In genomic region chr16:80993293-80993691, GRCh38 we compare ENCODE assay signal across 9 cellular contexts. TPM values are rescaled to one million over a fixed set of nuclear protein-coding genes. Genes with fewer than 3 reads are reported as not detected.
DNase-seq lines count a peak whose midpoint lies in the region; ATAC-seq, FAIRE-seq and TF ChIP-seq lines count a peak whose summit lies in the region.
"Had no signal": no experiment of that assay in that cellular context is flagged by ENCODE, and none has a peak within 500 bp of the region (broad histone marks: within the 10 kb centered on the region; RNA-seq: fewer than 3 reads in every experiment).

No MANE protein-coding gene starts in this region.

- peak; percentile 98 for FAIRE-seq in H54 (lab: Jason Lieb, UNC)

- no peak overlapping the region for H3K4me3 ChIP-seq in adrenal gland

- H3K4me1 Mint-ChIP-seq in stimulated activated effector memory CD8-positive, alpha-beta T cell treated with anti-CD3 and anti-CD28 coated beads, Interleukin-12 subunit alpha, Interleukin-12 subunit beta, amount 100 ng/mL, for 72 hours, result peaks cover 20% of the 10 kb centered on the region

- no peak for TF ChIP-seq CTCF in adrenal gland (IDR thresholded peaks at IDR 0.05)

- WGBS in adrenal gland, 4 donors, result 35 to 47% (median 41%) methylated on average over 6 of the region's 6 CpGs

- peak overlapping the region in 4 of 5 donors; percentile 6 to 51 (median 22) for H3K27ac ChIP-seq in adrenal gland

- no peak overlapping the region for H3K4me3 Mint-ChIP-seq in stimulated activated effector memory CD8-positive, alpha-beta T cell treated with anti-CD3 and anti-CD28 coated beads, Interleukin-12 subunit alpha, Interleukin-12 subunit beta, amount 100 ng/mL, for 72 hours
- H3K4me3 Mint-ChIP-seq: activated CD4-positive, alpha-beta T cell treated with anti-CD3 and anti-CD28 coated beads for 36 hours had no signal

- H3K27ac Mint-ChIP-seq in stimulated activated effector memory CD8-positive, alpha-beta T cell treated with anti-CD3 and anti-CD28 coated beads, Interleukin-12 subunit alpha, Interleukin-12 subunit beta, amount 100 ng/mL, for 72 hours, result no peak overlapping the region
- H3K27ac Mint-ChIP-seq: activated CD4-positive, alpha-beta T cell treated with anti-CD3 and anti-CD28 coated beads for 36 hours had no signal

- no peaks in the 10 kb centered on the region for H3K27me3 ChIP-seq in adrenal gland

- H3K4me1 ChIP-seq in adrenal gland (replicated peaks in 1 of 2), result peaks cover 0 to 27% of the 10 kb centered on the region in 2 donors

- H3K36me3 Mint-ChIP-seq in stimulated activated effector memory CD8-positive, alpha-beta T cell treated with anti-CD3 and anti-CD28 coated beads, Interleukin-12 subunit alpha, Interleukin-12 subunit beta, amount 100 ng/mL, for 72 hours, result peaks cover 51% of the 10 kb centered on the region

- peak; percentile 73 for ATAC-seq in Right ventricle myocardium superior (ENCODE audit: poor library complexity)
- ATAC-seq in activated CD4-positive, CD25-positive, alpha-beta regulatory T cell treated with anti-CD3 and anti-CD28 coated beads, Interleukin-2, amount 50 U/mL, for 24 hours, result no peak
- no peak for ATAC-seq in stimulated activated effector memory CD8-positive, alpha-beta T cell treated with anti-CD3 and anti-CD28 coated beads, Interleukin-12 subunit alpha, Interleukin-12 subunit beta, amount 100 ng/mL, for 72 hours
- ATAC-seq: activated CD4-positive, alpha-beta T cell treated with anti-CD3 and anti-CD28 coated beads for 36 hours had no signal

- DNase-seq in H54 (ENCODE audit: insufficient read length, low spot score) (no peak), adrenal gland (peak in 6 of 7 donors; percentile 51 to 77 (median 62)), Right ventricle myocardium superior (no peak), renal cortical epithelial cell (ENCODE audit: low read depth) (peak; percentile 81)
- DNase-seq in activated CD4-positive, CD25-positive, alpha-beta regulatory T cell treated with anti-CD3 and anti-CD28 coated beads, Interleukin-2, amount 50 U/mL, for 72 hours, result no peak
- no peak for DNase-seq in stimulated activated naive CD4-positive, alpha-beta T cell treated with Interleukin-2 at 50 U/mL for 16 hours (lab: John Stamatoyannopoulos, UW)
- no peak for DNase-seq in stimulated activated effector memory CD8-positive, alpha-beta T cell treated with anti-CD3 and anti-CD28 coated beads, Interleukin-12 subunit alpha, Interleukin-12 subunit beta, amount 100 ng/mL, for 72 hours (ENCODE audit: low spot score in 2 of 2)
- DNase-seq: activated CD4-positive, alpha-beta T cell treated with anti-CD3 and anti-CD28 coated beads for 36 hours had no signal

- H3K9me3 Mint-ChIP-seq in stimulated activated effector memory CD8-positive, alpha-beta T cell treated with anti-CD3 and anti-CD28 coated beads, Interleukin-12 subunit alpha, Interleukin-12 subunit beta, amount 100 ng/mL, for 72 hours, result no peaks in the 10 kb centered on the region

- TF ChIP-seq POLR2A in H54 (IDR thresholded peaks at IDR 0.05; ENCODE audit: low read depth, low read length), result no peak
- peak in 1 of 2 donors; percentile 72 for TF ChIP-seq POLR2A in adrenal gland (IDR thresholded peaks at IDR 0.05)

- H3K9me3 ChIP-seq in adrenal gland (replicated peaks in 1 of 3), result no peaks in the 10 kb centered on the region

- intact Hi-C loops in adrenal gland (cut with DNase I) (loop anchor here in 1 of 2 donors (10.0 kb wide), 1 partner anchor 58 kb away; no protein-coding TSS in a partner anchor), Right ventricle myocardium superior (cut with DNase I) (no loop called here)

- no peaks in the 10 kb centered on the region for H3K36me3 ChIP-seq in adrenal gland (replicated peaks in 1 of 2)

RNA-seq across cellular contexts. Expression of gene CMC2, which starts 13.4 kb away (rescaled TPM):
- total RNA-seq in adrenal gland (100 to 1,000 TPM in 1 of 8 donors, 10 to 100 TPM in 7; 36.1 to 170 (median 57.1) TPM), Right ventricle myocardium superior (133 TPM), renal cortical epithelial cell (42.7 and 43.2 TPM in 2 replicates)
- polyA plus RNA-seq in adrenal gland, result 10 to 100 TPM; 51.8 to 77.7 (median 71.8) TPM

RNA-seq across cellular contexts. Expression of gene CENPN, which starts 13.7 kb away (rescaled TPM):
- total RNA-seq in adrenal gland (10 to 100 TPM in 2 of 8 donors, 1 to 10 TPM in 6; 2.2 to 12.0 (median 7.1) TPM), Right ventricle myocardium superior (8.7 TPM), renal cortical epithelial cell (8.1 and 28.5 TPM in 2 replicates)
- polyA plus RNA-seq in adrenal gland, result 10 to 100 TPM in 1 of 3 donors, 1 to 10 TPM in 2; 2.1 to 10.7 (median 3.0) TPM

RNA-seq across cellular contexts. Expression of gene ATMIN, which starts 42.4 kb away (rescaled TPM):
- total RNA-seq in adrenal gland (10 to 100 TPM; 25.8 to 46.4 (median 34.3) TPM), Right ventricle myocardium superior (20.5 TPM), renal cortical epithelial cell (43.1 and 55.4 TPM in 2 replicates)
- 10 to 100 TPM; 10.1 to 45.7 (median 11.1) TPM for polyA plus RNA-seq in adrenal gland

Comparison
In these comparisons a context has a peak if more than half of its experiments do, and no peak if none do; other contexts are left out.
1. DNase-seq: peak in adrenal gland (6 of 7) and renal cortical epithelial cell (single experiment); none in H54 (single experiment), Right ventricle myocardium superior (single experiment), activated CD4-positive, CD25-positive, alpha-beta regulatory T cell treated with anti-CD3 and anti-CD28 coated beads, Interleukin-2, amount 50 U/mL, for 72 hours (single experiment), stimulated activated naive CD4-positive, alpha-beta T cell treated with Interleukin-2 at 50 U/mL for 16 hours (single experiment) and stimulated activated effector memory CD8-positive, alpha-beta T cell treated with anti-CD3 and anti-CD28 coated beads, Interleukin-12 subunit alpha, Interleukin-12 subunit beta, amount 100 ng/mL, for 72 hours (0 of 2).